16 cellular contexts compared by ENCODE assay signal in genomic region chr10:97015199-97015693, GRCh38.
DNase-seq lines count a peak whose midpoint lies in the region; ATAC-seq, FAIRE-seq and TF ChIP-seq lines count a peak whose summit lies in the region.
"Had no signal": no experiment of that assay in that cellular context is flagged by ENCODE, and none has a peak within 500 bp of the region (broad histone marks: within the 10 kb centered on the region; RNA-seq: fewer than 3 reads in every experiment).

No MANE protein-coding gene starts in this region.

- no peaks in the 10 kb centered on the region for H3K36me3 Mint-ChIP-seq in activated naive CD4-positive, alpha-beta T cell treated with anti-CD3 and anti-CD28 coated beads, Interleukin-2, amount 10 ng/mL, durations not matched to agents 7 days and 5 days
- H3K36me3 Mint-ChIP-seq in astrocyte (ENCODE audit: low read depth, unreplicated experiment) = no peaks in the 10 kb centered on the region
- no peaks in the 10 kb centered on the region for H3K36me3 Mint-ChIP-seq in natural killer cell treated with Interleukin-12 subunit alpha and Interleukin-12 subunit beta and Interleukin-15 and Interleukin-18, amount 100 ng/mL, for 72 hours

- H3K27ac Mint-ChIP-seq in activated naive CD4-positive, alpha-beta T cell treated with anti-CD3 and anti-CD28 coated beads, Interleukin-2, amount 10 ng/mL, durations not matched to agents 7 days and 5 days = peak overlapping the region; percentile 37
- peak overlapping the region; percentile 85 for H3K27ac Mint-ChIP-seq in astrocyte (ENCODE audit: unreplicated experiment)
- peak overlapping the region; percentile 7 to 86 for H3K27ac Mint-ChIP-seq in natural killer cell treated with Interleukin-12 subunit alpha and Interleukin-12 subunit beta and Interleukin-15 and Interleukin-18, amount 100 ng/mL, for 72 hours
- H3K27ac Mint-ChIP-seq: B cell; CD4-positive, alpha-beta T cell had no signal

- no peak overlapping the region for H3K4me3 Mint-ChIP-seq in activated naive CD4-positive, alpha-beta T cell treated with anti-CD3 and anti-CD28 coated beads, Interleukin-2, amount 10 ng/mL, durations not matched to agents 7 days and 5 days
- no peak overlapping the region for H3K4me3 Mint-ChIP-seq in astrocyte (ENCODE audit: unreplicated experiment)
- H3K4me3 Mint-ChIP-seq in natural killer cell treated with Interleukin-12 subunit alpha and Interleukin-12 subunit beta and Interleukin-15 and Interleukin-18, amount 100 ng/mL, for 72 hours = peak overlapping the region; percentile 27
- H3K4me3 Mint-ChIP-seq: B cell; CD4-positive, alpha-beta T cell had no signal

- no peak overlapping the region for H3K4me2 ChIP-seq in astrocyte (ENCODE audit: low read length)

- no peak for TF ChIP-seq CTCF in astrocyte (IDR thresholded peaks at IDR 0.05; ENCODE audit: insufficient read depth, low read depth, low read length)

- H3K27ac ChIP-seq in astrocyte (ENCODE audit: low read depth, low read length) (no peak overlapping the region), substantia nigra (ENCODE audit: low read depth, low read length, poor library complexity, severe bottlenecking) (no peak overlapping the region)
- H3K27ac ChIP-seq: GM23248 had no signal

- no peak overlapping the region for H2AFZ ChIP-seq in astrocyte (ENCODE audit: low read depth, low read length)
- H2AFZ ChIP-seq: GM23248 had no signal

- H3K4me1 ChIP-seq in astrocyte (ENCODE audit: insufficient read depth, low read length) = peaks cover 4% of the 10 kb centered on the region

- peaks cover 18% of the 10 kb centered on the region for H3K4me1 Mint-ChIP-seq in activated naive CD4-positive, alpha-beta T cell treated with anti-CD3 and anti-CD28 coated beads, Interleukin-2, amount 10 ng/mL, durations not matched to agents 7 days and 5 days
- H3K4me1 Mint-ChIP-seq in astrocyte (ENCODE audit: low read depth, unreplicated experiment) = peaks cover 5% of the 10 kb centered on the region
- peaks cover 11 to 21% of the 10 kb centered on the region in 2 donors for H3K4me1 Mint-ChIP-seq in natural killer cell treated with Interleukin-12 subunit alpha and Interleukin-12 subunit beta and Interleukin-15 and Interleukin-18, amount 100 ng/mL, for 72 hours (ENCODE audit: low read depth in 2 of 2)

- H3K79me2 ChIP-seq in astrocyte (ENCODE audit: insufficient read depth, low read length) = no peaks in the 10 kb centered on the region

- no peak overlapping the region for H3K9ac ChIP-seq in astrocyte (ENCODE audit: low read length)
- H3K9ac ChIP-seq: GM23248 had no signal

- no peaks in the 10 kb centered on the region for H3K27me3 ChIP-seq in astrocyte (ENCODE audit: insufficient read depth, low read length)

- peaks cover 17% of the 10 kb centered on the region for H3K27me3 Mint-ChIP-seq in activated naive CD4-positive, alpha-beta T cell treated with anti-CD3 and anti-CD28 coated beads, Interleukin-2, amount 10 ng/mL, durations not matched to agents 7 days and 5 days
- peaks cover 17% of the 10 kb centered on the region for H3K27me3 Mint-ChIP-seq in astrocyte (ENCODE audit: low read depth, unreplicated experiment)
- H3K27me3 Mint-ChIP-seq in natural killer cell treated with Interleukin-12 subunit alpha and Interleukin-12 subunit beta and Interleukin-15 and Interleukin-18, amount 100 ng/mL, for 72 hours = no peaks in the 10 kb centered on the region
- H3K27me3 Mint-ChIP-seq: CD4-positive, alpha-beta T cell had no signal

- H3K9me3 Mint-ChIP-seq in activated naive CD4-positive, alpha-beta T cell treated with anti-CD3 and anti-CD28 coated beads, Interleukin-2, amount 10 ng/mL, durations not matched to agents 7 days and 5 days = no peaks in the 10 kb centered on the region
- no peaks in the 10 kb centered on the region for H3K9me3 Mint-ChIP-seq in astrocyte (ENCODE audit: unreplicated experiment)
- no peaks in the 10 kb centered on the region for H3K9me3 Mint-ChIP-seq in natural killer cell treated with Interleukin-12 subunit alpha and Interleukin-12 subunit beta and Interleukin-15 and Interleukin-18, amount 100 ng/mL, for 72 hours
- H3K9me3 Mint-ChIP-seq: CD4-positive, alpha-beta T cell had no signal

- no peaks in the 10 kb centered on the region for H3K36me3 ChIP-seq in astrocyte (ENCODE audit: insufficient read depth, low read length)

- FAIRE-seq in astrocyte (lab: Jason Lieb, UNC) = no peak
- FAIRE-seq: A204.1, H54 had no signal

- DNase-seq in activated naive CD4-positive, alpha-beta T cell treated with anti-CD3 and anti-CD28 coated beads, Interleukin-2, amount 10 ng/mL, durations not matched to agents 7 days and 5 days = no peak
- DNase-seq in activated naive CD4-positive, alpha-beta T cell (lab: John Stamatoyannopoulos, UW) = no peak
- DNase-seq in astrocyte (ENCODE audit: low read depth) = no peak
- DNase-seq in natural killer cell treated with Interleukin-12 subunit alpha and Interleukin-12 subunit beta and Interleukin-15 and Interleukin-18, amount 100 ng/mL, for 72 hours (ENCODE audit: low spot score) = no peak
- DNase-seq in substantia nigra (lab: John Stamatoyannopoulos, UW) = no peak
- no peak for DNase-seq in activated gamma-delta T cell treated with Interleukin-2 at 50 U/mL for 16 hours
- DNase-seq: C1 segment of cervical spinal cord; Calu3; CD4-positive, alpha-beta T cell; DMS 273 treated with DMSO at 0.1 percent for 48 hours; GM23248 had no signal

- no peaks in the 10 kb centered on the region for H3K9me3 ChIP-seq in astrocyte (ENCODE audit: insufficient read depth, low read depth, low read length)

- H3K4me3 ChIP-seq in astrocyte (ENCODE audit: insufficient read depth, low read depth, low read length) = no peak overlapping the region
- H3K4me3 ChIP-seq: GM23248 had no signal

- CTCF ChIA-PET in activated naive CD4-positive, alpha-beta T cell treated with anti-CD3 and anti-CD28 coated beads, Interleukin-2, amount 10 ng/mL, durations not matched to agents 7 days and 5 days (lab: Charles Lee) = interaction anchor here (1.0 kb wide), 1 partner anchor 10 kb away, joined by 3 read pairs; no protein-coding TSS in a partner anchor

- H4K20me1 ChIP-seq in astrocyte (ENCODE audit: insufficient read depth, low read length) = no peaks in the 10 kb centered on the region

- no peak for ATAC-seq in natural killer cell treated with Interleukin-12 subunit alpha and Interleukin-12 subunit beta and Interleukin-15 and Interleukin-18, amount 100 ng/mL, for 72 hours
- no peak for ATAC-seq in GM19463 (IDR thresholded peaks at IDR 0.05; ENCODE audit: unreplicated experiment)
- ATAC-seq: HCT116 had no signal
